ENCODE assay signal across 1 cellular context in the genomic region with DNA sequence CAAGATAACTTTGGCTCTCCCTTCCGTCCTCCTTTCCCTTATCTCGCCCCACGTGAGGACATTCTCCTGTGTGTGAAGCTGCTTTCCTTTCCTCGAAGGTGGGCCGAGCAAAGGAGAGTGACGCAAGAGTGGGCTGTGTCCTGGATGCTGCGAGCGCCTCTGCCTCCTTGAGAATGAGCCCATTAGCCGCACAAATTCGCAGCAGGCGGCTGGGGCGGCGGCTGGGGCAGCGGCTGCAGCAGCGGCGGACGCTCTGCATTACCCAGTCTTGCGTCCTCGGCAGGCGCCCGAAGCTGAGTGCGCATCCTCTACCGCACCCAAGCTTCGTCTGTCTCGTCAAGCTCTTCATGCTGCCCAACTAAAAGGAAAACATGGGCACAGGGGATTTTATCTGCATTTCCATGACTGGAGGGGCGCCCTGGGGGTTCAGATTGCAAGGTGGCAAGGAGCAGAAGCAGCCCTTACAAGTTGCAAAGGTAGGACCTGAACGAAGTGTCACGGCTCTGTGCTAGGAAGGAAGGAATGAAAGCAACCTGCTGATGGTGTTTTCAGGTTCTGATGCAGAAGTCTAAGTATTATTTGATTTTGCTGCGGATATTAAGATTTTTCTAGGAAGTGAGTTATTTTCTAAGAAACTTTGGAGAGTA.
TF ChIP-seq lines count a peak whose summit lies in the region.

A gene with protein sequence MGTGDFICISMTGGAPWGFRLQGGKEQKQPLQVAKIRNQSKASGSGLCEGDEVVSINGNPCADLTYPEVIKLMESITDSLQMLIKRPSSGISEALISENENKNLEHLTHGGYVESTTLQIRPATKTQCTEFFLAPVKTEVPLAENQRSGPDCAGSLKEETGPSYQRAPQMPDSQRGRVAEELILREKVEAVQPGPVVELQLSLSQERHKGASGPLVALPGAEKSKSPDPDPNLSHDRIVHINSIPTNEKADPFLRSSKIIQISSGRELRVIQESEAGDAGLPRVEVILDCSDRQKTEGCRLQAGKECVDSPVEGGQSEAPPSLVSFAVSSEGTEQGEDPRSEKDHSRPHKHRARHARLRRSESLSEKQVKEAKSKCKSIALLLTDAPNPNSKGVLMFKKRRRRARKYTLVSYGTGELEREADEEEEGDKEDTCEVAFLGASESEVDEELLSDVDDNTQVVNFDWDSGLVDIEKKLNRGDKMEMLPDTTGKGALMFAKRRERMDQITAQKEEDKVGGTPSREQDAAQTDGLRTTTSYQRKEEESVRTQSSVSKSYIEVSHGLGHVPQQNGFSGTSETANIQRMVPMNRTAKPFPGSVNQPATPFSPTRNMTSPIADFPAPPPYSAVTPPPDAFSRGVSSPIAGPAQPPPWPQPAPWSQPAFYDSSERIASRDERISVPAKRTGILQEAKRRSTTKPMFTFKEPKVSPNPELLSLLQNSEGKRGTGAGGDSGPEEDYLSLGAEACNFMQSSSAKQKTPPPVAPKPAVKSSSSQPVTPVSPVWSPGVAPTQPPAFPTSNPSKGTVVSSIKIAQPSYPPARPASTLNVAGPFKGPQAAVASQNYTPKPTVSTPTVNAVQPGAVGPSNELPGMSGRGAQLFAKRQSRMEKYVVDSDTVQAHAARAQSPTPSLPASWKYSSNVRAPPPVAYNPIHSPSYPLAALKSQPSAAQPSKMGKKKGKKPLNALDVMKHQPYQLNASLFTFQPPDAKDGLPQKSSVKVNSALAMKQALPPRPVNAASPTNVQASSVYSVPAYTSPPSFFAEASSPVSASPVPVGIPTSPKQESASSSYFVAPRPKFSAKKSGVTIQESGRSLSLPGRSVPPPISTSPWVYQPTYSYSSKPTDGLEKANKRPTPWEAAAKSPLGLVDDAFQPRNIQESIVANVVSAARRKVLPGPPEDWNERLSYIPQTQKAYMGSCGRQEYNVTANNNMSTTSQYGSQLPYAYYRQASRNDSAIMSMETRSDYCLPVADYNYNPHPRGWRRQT (plus strand): TSS at position 189 of the 647 bp plus-strand sequence. CDS start 183 bp downstream, at position 372.

TF ChIP-seq in K562, 482 proteins besides CTCF, POLR2A, EP300 and RAD21 (continued from another document):
- TF ChIP-seq NRF1 (conservative IDR thresholded peaks at IDR 0.05 in 1 of 2, IDR thresholded peaks at IDR 0.05 in 1 of 2), result peak in 1 of 2 experiments; percentile 17; a peak in 2 of 4 replicates
- TF ChIP-seq BCOR (IDR thresholded peaks at IDR 0.05), result no peak
- TF ChIP-seq PHF20 (IDR thresholded peaks at IDR 0.05; ENCODE audit: partially characterized antibody), result no peak
- TF ChIP-seq PTRF (tag; IDR thresholded peaks at IDR 0.05), result no peak
- no peak for TF ChIP-seq FOXJ2 (tag; IDR thresholded peaks at IDR 0.05)
- TF ChIP-seq ETV1 (tag; conservative IDR thresholded peaks at IDR 0.05; ENCODE audit: low read depth), result 0 out of 2 replicates have a peak, but pooled peaks have one; percentile 21
- TF ChIP-seq ZFP36 (IDR thresholded peaks at IDR 0.05; ENCODE audit: low read depth, low read length, partially characterized antibody), result no peak
- TF ChIP-seq, protein P1, sequence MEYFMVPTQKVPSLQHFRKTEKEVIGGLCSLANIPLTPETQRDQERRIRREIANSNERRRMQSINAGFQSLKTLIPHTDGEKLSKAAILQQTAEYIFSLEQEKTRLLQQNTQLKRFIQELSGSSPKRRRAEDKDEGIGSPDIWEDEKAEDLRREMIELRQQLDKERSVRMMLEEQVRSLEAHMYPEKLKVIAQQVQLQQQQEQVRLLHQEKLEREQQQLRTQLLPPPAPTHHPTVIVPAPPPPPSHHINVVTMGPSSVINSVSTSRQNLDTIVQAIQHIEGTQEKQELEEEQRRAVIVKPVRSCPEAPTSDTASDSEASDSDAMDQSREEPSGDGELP (CRISPR knock-in tag; IDR thresholded peaks at IDR 0.05; ENCODE audit: borderline replicate concordance), result peak; percentile 17; the same call in 1 of the 2 replicates
- TF ChIP-seq, protein P2, sequence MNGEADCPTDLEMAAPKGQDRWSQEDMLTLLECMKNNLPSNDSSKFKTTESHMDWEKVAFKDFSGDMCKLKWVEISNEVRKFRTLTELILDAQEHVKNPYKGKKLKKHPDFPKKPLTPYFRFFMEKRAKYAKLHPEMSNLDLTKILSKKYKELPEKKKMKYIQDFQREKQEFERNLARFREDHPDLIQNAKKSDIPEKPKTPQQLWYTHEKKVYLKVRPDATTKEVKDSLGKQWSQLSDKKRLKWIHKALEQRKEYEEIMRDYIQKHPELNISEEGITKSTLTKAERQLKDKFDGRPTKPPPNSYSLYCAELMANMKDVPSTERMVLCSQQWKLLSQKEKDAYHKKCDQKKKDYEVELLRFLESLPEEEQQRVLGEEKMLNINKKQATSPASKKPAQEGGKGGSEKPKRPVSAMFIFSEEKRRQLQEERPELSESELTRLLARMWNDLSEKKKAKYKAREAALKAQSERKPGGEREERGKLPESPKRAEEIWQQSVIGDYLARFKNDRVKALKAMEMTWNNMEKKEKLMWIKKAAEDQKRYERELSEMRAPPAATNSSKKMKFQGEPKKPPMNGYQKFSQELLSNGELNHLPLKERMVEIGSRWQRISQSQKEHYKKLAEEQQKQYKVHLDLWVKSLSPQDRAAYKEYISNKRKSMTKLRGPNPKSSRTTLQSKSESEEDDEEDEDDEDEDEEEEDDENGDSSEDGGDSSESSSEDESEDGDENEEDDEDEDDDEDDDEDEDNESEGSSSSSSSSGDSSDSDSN (IDR thresholded peaks at IDR 0.05; ENCODE audit: borderline replicate concordance in 1 of 2, low read depth in 2 of 2, low read length in 2 of 2), result peak; percentile 91 to 97; a peak in 3 of 4 replicates
- peak; percentile 27; the same call in 1 of the 2 replicates for TF ChIP-seq L3MBTL2 (IDR thresholded peaks at IDR 0.05)
- TF ChIP-seq CREM (IDR thresholded peaks at IDR 0.05; ENCODE audit: low read depth), result peak; percentile 16; the same call in 1 of the 2 replicates
- peak; percentile 52; the same call in 1 of the 2 replicates for TF ChIP-seq CTBP1 (IDR thresholded peaks at IDR 0.05; ENCODE audit: borderline replicate concordance)
TF ChIP-seq in K562: peak in this region for 15.
